1 cellular context compared by ENCODE assay signal in genomic region chr5:30500513-30500912, GRCh38.
TF ChIP-seq lines count a peak whose summit lies in the region.

No MANE protein-coding gene starts in this region.

TF ChIP-seq in HepG2, 621 proteins besides CTCF, POLR2A, EP300 and RAD21 (continued from another document):
- TF ChIP-seq FOXP1 (IDR thresholded peaks at IDR 0.05) (no peak), FOXP1 (CRISPR knock-in tag; IDR thresholded peaks at IDR 0.05) (no peak), ZNF552 (CRISPR knock-in tag; IDR thresholded peaks at IDR 0.05; ENCODE audit: borderline replicate concordance) (no peak), ZNF441 (CRISPR knock-in tag; IDR thresholded peaks at IDR 0.05; ENCODE audit: borderline replicate concordance) (no peak), SNAI1 (CRISPR knock-in tag; IDR thresholded peaks at IDR 0.05; ENCODE audit: borderline replicate concordance) (no peak), ZNF337 (CRISPR knock-in tag; IDR thresholded peaks at IDR 0.05; ENCODE audit: borderline replicate concordance, low read depth) (no peak)
